ENCODE assay signal across 31 cellular contexts in genomic region chr21:22319435-22319834, GRCh38.
"Had no signal": no experiment of that assay in that cellular context is flagged by ENCODE, and none has a peak within 500 bp of the region (broad histone marks: within the 10 kb centered on the region; RNA-seq: fewer than 3 reads in every experiment).

No MANE protein-coding gene starts in this region.

- H3K9ac ChIP-seq: KMS-11 had no signal

- DNase-seq: Kasumi-1, MG63, NCI-H1048, NCI-H1092 treated with DMSO at 0.1 percent for 48 hours, NCI-H1105 treated with DMSO at 0.1 percent for 48 hours, NCI-H1417, NCI-H1436, NCI-H146, NCI-H1694, NCI-H187 treated with DMSO at 0.1 percent for 48 hours, NCI-H2029, NCI-H2081, NCI-H2171 treated with DMSO at 0.1 percent for 48 hours, NCI-H2227 treated with DMSO at 0.1 percent for 48 hours, NCI-H345, NCI-H446, NCI-H510A treated with DMSO at 0.1 percent for 48 hours, NCI-H524 treated with DMSO at 0.1 percent for 48 hours, NCI-H526 treated with DMSO at 0.1 percent for 48 hours, NCI-H774, PC-9, SHP77, SIG-M5, SJCRH30, T-cell had no signal

- H3K27me3 ChIP-seq: MG63, SJCRH30 had no signal

- H3K4me3 ChIP-seq: MG63, PC-9, SJCRH30, SK-N-MC had no signal

- H2AFZ ChIP-seq: PC-9 had no signal

- H3K4me2 ChIP-seq: KMS-11, PC-9 had no signal

- H3K27ac ChIP-seq: KMS-11, PC-9, RWPE1, SJCRH30, SK-N-MC had no signal

- H3K36me3 ChIP-seq: MG63, SJCRH30 had no signal

- H3K4me1 ChIP-seq: SJCRH30 had no signal

- H3K9me3 ChIP-seq: MG63, SJCRH30 had no signal

- ATAC-seq: Panc1, Right ventricle myocardium inferior, SK-N-SH treated with all-trans-retinoic acid at 6 μM for 48 hours, T-cell had no signal
